ENCODE assay signal across 23 cellular contexts in genomic region chr19:13908674-13909073, GRCh38. TPM values are rescaled to one million over a fixed set of nuclear protein-coding genes. Genes with fewer than 3 reads are reported as not detected.
"Had no signal": no experiment of that assay in that cellular context is flagged by ENCODE, and none has a peak within 500 bp of the region (broad histone marks: within the 10 kb centered on the region; RNA-seq: fewer than 3 reads in every experiment).

No MANE protein-coding gene starts in this region.

- ATAC-seq: HepG2, Right ventricle myocardium inferior had no signal

- H3K4me3 ChIP-seq: MG63, SJSA1, SK-N-MC had no signal

- FAIRE-seq: HepG2 had no signal

- H3K9me3 ChIP-seq: MG63, SJSA1 had no signal

- DNase-seq: IMR-90, Karpas-422, KG1, MG63, NCI-H1092, NCI-H1105 treated with DMSO at 0.1 percent for 48 hours, NCI-H1417 treated with DMSO at 0.1 percent for 48 hours, NCI-H146, NCI-H1694 treated with DMSO at 0.1 percent for 48 hours, NCI-H1930, NCI-H2081, NCI-H2107, NCI-H2227 treated with DMSO at 0.1 percent for 48 hours, NCI-H524, NCI-H526 treated with DMSO at 0.1 percent for 48 hours, NCI-H774, SHP77 treated with DMSO at 0.1 percent for 48 hours had no signal

- H3K27ac ChIP-seq: SJSA1, SK-N-MC had no signal

- H3K27me3 ChIP-seq: MG63, SJSA1 had no signal

RNA-seq across cellular contexts. Expression of gene PODNL1, which starts 29.5 kb away (rescaled TPM):
- total RNA-seq: HepG2, NCI-H460 had no signal

RNA-seq across cellular contexts. Expression of gene NANOS3, which starts 31.7 kb away (rescaled TPM):
- total RNA-seq: HepG2, HT1080, IMR-90, NCI-H460 had no signal
